ENCODE assay signal across 19 cellular contexts in the genomic region with DNA sequence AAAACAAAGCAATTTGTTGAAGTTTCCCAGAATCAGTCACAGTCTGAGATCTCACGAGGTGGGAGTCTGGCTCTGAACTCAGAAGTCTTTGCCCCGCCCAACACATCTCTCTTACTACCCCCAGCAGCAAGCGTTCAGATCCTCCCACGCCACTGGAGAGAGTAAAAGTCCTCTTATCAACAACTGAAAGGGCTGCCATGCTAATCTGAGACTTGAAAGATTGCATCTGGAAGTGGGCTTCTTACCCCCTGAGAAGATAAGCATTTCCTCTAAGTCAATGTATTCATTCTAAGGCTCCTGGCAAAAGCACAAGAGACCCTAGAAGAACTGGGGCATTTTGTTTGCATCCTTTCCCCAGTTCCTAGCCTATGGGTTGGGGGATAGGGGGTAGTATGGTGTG. TPM values are rescaled to one million over a fixed set of nuclear protein-coding genes. Genes with fewer than 3 reads are reported as not detected.
A peak's percentile ranks its signal among the peaks of the same experiment; 100 is the strongest.
DNase-seq lines count a peak whose midpoint lies in the region; FAIRE-seq and TF ChIP-seq lines count a peak whose summit lies in the region.
"Had no signal": no experiment of that assay in that cellular context is flagged by ENCODE, and none has a peak within 500 bp of the region (broad histone marks: within the 10 kb centered on the region; RNA-seq: fewer than 3 reads in every experiment).

No MANE protein-coding gene starts in this region.

- peak overlapping the region; percentile 74 to 98 for H3K4me2 ChIP-seq in H1 (ENCODE audit: insufficient read depth in 1 of 2, low read depth in 2 of 2, low read length in 2 of 2)

- TF ChIP-seq CTCF in Caco-2 (IDR thresholded peaks at IDR 0.05; ENCODE audit: insufficient read depth in 1 of 2, low read depth in 1 of 2, low read length in 1 of 2, severe bottlenecking in 1 of 2, unreplicated experiment in 1 of 2) (no peak), H1 (IDR thresholded peaks at IDR 0.05; ENCODE audit: control extremely low read depth in 1 of 3, insufficient read depth in 1 of 3, low read depth in 1 of 3, low read length in 3 of 3) (no peak), nephron (IDR thresholded peaks at IDR 0.05; ENCODE audit: unreplicated experiment in 3 of 3) (no peak)

- H2BK12ac ChIP-seq in H1 (ENCODE audit: low read depth, low read length), result no peak overlapping the region

- H3K4me1 ChIP-seq in Caco-2 (no peaks in the 10 kb centered on the region), HUES64 (ENCODE audit: insufficient read depth, low read length) (peaks cover 21% of the 10 kb centered on the region), H1 (replicated peaks in 1 of 4; ENCODE audit: control insufficient read depth in 3 of 4, insufficient read depth in 4 of 4, low read length in 3 of 4) (peaks cover 7 to 24% (median 13%) of the 10 kb centered on the region in 4 experiments)

- 0% methylated on average over 4 of the region's 4 CpGs for WGBS in HUES64
- 5% methylated on average over 4 of the region's 4 CpGs; no CpG with 5 or more reads in 1 of the 2 experiments for WGBS in H1 (ENCODE audit: extremely low coverage in 1 of 2, insufficient coverage in 1 of 2, insufficient read length in 1 of 2, insufficient replicate concordance in 2 of 2, low coverage in 1 of 2, low lambda C conversion rate in 2 of 2, missing lambda C conversion rate in 1 of 2), 2 experiments

- H3K79me2 ChIP-seq in H1 (ENCODE audit: control insufficient read depth in 1 of 2, insufficient read depth in 2 of 2, low read length in 2 of 2), result peaks cover 0 to 54% of the 10 kb centered on the region in 2 experiments; a peak in 2 of 4 replicates

- POLR2A ChIA-PET in Caco-2 (lab: Charles Lee) (no interaction called here), H1 (lab: Charles Lee; ENCODE audit: partially characterized antibody) (interaction anchor here (1.1 to 1.4 kb wide), 2 partner anchors 9 to 217 kb away, joined by 3 to 5 read pairs; no protein-coding TSS in a partner anchor)

- H3K27me3 ChIP-seq in Caco-2 (replicated peaks; ENCODE audit: control insufficient read depth, insufficient read depth, low read length) (no peaks in the 10 kb centered on the region), HUES64 (ENCODE audit: insufficient read depth, low read length) (peaks cover 27% of the 10 kb centered on the region), H1 (replicated peaks in 1 of 4; ENCODE audit: control insufficient read depth in 3 of 4, extremely low read depth in 1 of 4, insufficient read depth in 3 of 4, low read length in 3 of 4) (peaks cover 1 to 14% (median 9%) of the 10 kb centered on the region in 4 experiments; a peak in 6 of 7 replicates)

- H3K23me2 ChIP-seq in H1 (ENCODE audit: low read depth, low read length), result peaks cover 13% of the 10 kb centered on the region

- H3K56ac ChIP-seq in H1 (replicated peaks; ENCODE audit: insufficient read length, low read depth, low read length), result no peak overlapping the region

- FAIRE-seq in H1 (lab: Jason Lieb, UNC) (no peak), H54 (lab: Jason Lieb, UNC) (no peak)

- TF ChIP-seq EP300 in H1 (IDR thresholded peaks at IDR 0.05; ENCODE audit: borderline replicate concordance in 1 of 2, low read depth in 2 of 2, low read length in 2 of 2), result no peak

- H4K5ac ChIP-seq in H1 (ENCODE audit: insufficient read length, low read depth, low read length), result no peak overlapping the region

- DNase-seq in Caco-2, result no peak
- no peak for DNase-seq in H1 (ENCODE audit: low read depth in 1 of 2, low spot score in 2 of 2)
- DNase-seq in H54 (ENCODE audit: insufficient read length, low spot score), result no peak
- no peak for DNase-seq in globus pallidus (ENCODE audit: low spot score)
- DNase-seq in H4 (ENCODE audit: low spot score), result no peak
- DNase-seq: activated CD4-positive, alpha-beta T cell treated with anti-CD3 and anti-CD28 coated beads, Interleukin-2, amount 50 U/mL, for 48 hours; amniotic stem cell; DMS79 treated with DMSO at 0.1 percent for 48 hours; left ventricle myocardium superior; naive B cell; NCI-H1436 treated with DMSO at 0.1 percent for 48 hours; NCI-H446; PC-3; retina had no signal

- TF ChIP-seq RAD21 in H1 (IDR thresholded peaks at IDR 0.05 in 1 of 2, conservative IDR thresholded peaks at IDR 0.05 in 1 of 2; ENCODE audit: low read depth in 2 of 2, low read length in 2 of 2), result no peak

- no peak overlapping the region for H2BK15ac ChIP-seq in H1 (ENCODE audit: low read length)

- TF ChIP-seq POLR2A in H1 (IDR thresholded peaks at IDR 0.05; ENCODE audit: control extremely low read depth in 1 of 2, low read depth in 2 of 2, low read length in 2 of 2), result no peak
- no peak for TF ChIP-seq POLR2A in H54 (IDR thresholded peaks at IDR 0.05; ENCODE audit: low read depth, low read length)

- H3K4me3 ChIP-seq in Caco-2 (ENCODE audit: low read depth, low read length) (no peak overlapping the region), HUES64 (ENCODE audit: low read length) (peak overlapping the region; percentile 91), H1 (ENCODE audit: extremely low read depth in 1 of 4, insufficient read depth in 2 of 4, low read depth in 3 of 4, low read length in 4 of 4) (peak overlapping the region; percentile 2 to 86 (median 40); a peak in 5 of 8 replicates)

- H3K9ac ChIP-seq in HUES64 (ENCODE audit: low read depth, low read length) (no peak overlapping the region), H1 (replicated peaks in 1 of 4; ENCODE audit: extremely low read depth in 1 of 4, low read depth in 3 of 4, low read length in 3 of 4) (no peak overlapping the region)

- no peak overlapping the region for H3K14ac ChIP-seq in H1 (ENCODE audit: insufficient read length)

- peak overlapping the region; percentile 32; the same call in 1 of the 2 replicates for H3K27ac ChIP-seq in HUES64 (ENCODE audit: low read depth, low read length)
- H3K27ac ChIP-seq in H1 (ENCODE audit: low read depth, low read length), result no peak overlapping the region
- H3K27ac ChIP-seq: epithelial cell of prostate had no signal

- H2AK5ac ChIP-seq in H1 (ENCODE audit: low read depth, low read length), result no peak overlapping the region

- no TSS peak for BruUV-seq in Caco-2 (replicated peaks; lab: Mats Ljungman, UMichigan)

- no peak overlapping the region for H2BK20ac ChIP-seq in H1 (ENCODE audit: low read length)

- H3K36me3 ChIP-seq in Caco-2 (ENCODE audit: control insufficient read depth, insufficient read depth, low read length) (no peaks in the 10 kb centered on the region), HUES64 (ENCODE audit: insufficient read depth, low read length) (no peaks in the 10 kb centered on the region), H1 (ENCODE audit: control insufficient read depth in 2 of 4, insufficient read depth in 4 of 4, low read length in 3 of 4) (no peaks in the 10 kb centered on the region; a peak in 1 of 8 replicates)

- peaks cover 7% of the 10 kb centered on the region; the same call in 1 of the 2 replicates for H3K79me1 ChIP-seq in H1 (ENCODE audit: low read depth, low read length)

- H4K8ac ChIP-seq in H1 (ENCODE audit: extremely low read depth, insufficient read depth, low read length), result no peak overlapping the region

- H4K20me1 ChIP-seq in H1 (replicated peaks in 1 of 2; ENCODE audit: control insufficient read depth in 1 of 2, insufficient read depth in 2 of 2, low read length in 2 of 2), result peaks cover 0 to 2% of the 10 kb centered on the region in 2 experiments

- no peaks in the 10 kb centered on the region for H3K9me3 Mint-ChIP-seq in Caco-2 (ENCODE audit: unreplicated experiment)
- no peaks in the 10 kb centered on the region for H3K9me3 Mint-ChIP-seq in nephron
- H3K9me3 Mint-ChIP-seq: activated T-helper 17 cell treated with anti-CD3 and anti-CD28 coated beads, Interleukin-2, amount 50 U/mL, for 72 hours; naive B cell had no signal

- H3K36me3 Mint-ChIP-seq in Caco-2 (ENCODE audit: insufficient read depth, unreplicated experiment), result peaks cover 14% of the 10 kb centered on the region
- H3K36me3 Mint-ChIP-seq in nephron (ENCODE audit: low read depth), result no peaks in the 10 kb centered on the region
- H3K36me3 Mint-ChIP-seq: naive B cell had no signal

- no peak overlapping the region for H2BK120ac ChIP-seq in H1 (replicated peaks; ENCODE audit: low read depth, low read length)

- no peaks in the 10 kb centered on the region for H3K9me3 ChIP-seq in Caco-2
- H3K9me3 ChIP-seq in HUES64 (ENCODE audit: insufficient read depth, low read depth, low read length), result no peaks in the 10 kb centered on the region
- no peaks in the 10 kb centered on the region for H3K9me3 ChIP-seq in H1 (ENCODE audit: insufficient read depth in 2 of 2, low read depth in 1 of 2, low read length in 1 of 2)

- no peak overlapping the region for H4K91ac ChIP-seq in H1 (replicated peaks; ENCODE audit: insufficient read length, low read length)

- no peak overlapping the region for H3K4ac ChIP-seq in H1 (replicated peaks; ENCODE audit: insufficient read length, low read depth, low read length)

- intact Hi-C loops in Caco-2 (cut with micrococcal nuclease; ENCODE audit: unreplicated experiment), result no loop called here

- no peak overlapping the region for H3K27ac Mint-ChIP-seq in Caco-2 (ENCODE audit: unreplicated experiment)
- peak overlapping the region in 2 of 3 experiments; percentile 50 to 82 for H3K27ac Mint-ChIP-seq in nephron
- H3K27ac Mint-ChIP-seq: activated T-helper 17 cell treated with anti-CD3 and anti-CD28 coated beads, Interleukin-2, amount 50 U/mL, for 72 hours had no signal

- CTCF ChIA-PET in Caco-2 (lab: Charles Lee), result interaction anchor here (2.6 kb wide), 1 partner anchor 165 kb away, joined by 18 read pairs; no protein-coding TSS in a partner anchor
- CTCF ChIA-PET in H1 (lab: Charles Lee; ENCODE audit: partially characterized antibody), result interaction anchor here (0.7 to 3.4 kb wide), 3 partner anchors 9 to 169 kb away, joined by 3 to 22 read pairs (median 5); no protein-coding TSS in a partner anchor

- H3K4me3 Mint-ChIP-seq in Caco-2 (ENCODE audit: unreplicated experiment) (peak overlapping the region; percentile 95), nephron (peak overlapping the region; percentile 79 to 84 (median 82))
- H3K4me3 Mint-ChIP-seq: activated T-helper 17 cell treated with anti-CD3 and anti-CD28 coated beads, Interleukin-2, amount 50 U/mL, for 72 hours had no signal

- no peak overlapping the region for H2BK5ac ChIP-seq in H1 (ENCODE audit: low read depth, low read length)

- H2AFZ ChIP-seq in H1 (ENCODE audit: low read length), result no peak overlapping the region

- no peak overlapping the region for H3K18ac ChIP-seq in H1 (ENCODE audit: extremely low read depth, low read length)

- H3K27me3 Mint-ChIP-seq in Caco-2 (ENCODE audit: insufficient read depth, unreplicated experiment) (no peaks in the 10 kb centered on the region), nephron (ENCODE audit: low read depth) (peaks cover 74% of the 10 kb centered on the region)

- peaks cover 27% of the 10 kb centered on the region for H3K4me1 Mint-ChIP-seq in Caco-2 (ENCODE audit: low read depth, unreplicated experiment)
- H3K4me1 Mint-ChIP-seq in nephron, result peaks cover 28% of the 10 kb centered on the region

- no peak overlapping the region for H3K23ac ChIP-seq in H1 (ENCODE audit: insufficient read length)

RNA-seq across cellular contexts. Expression of gene STON2, which starts 34.1 kb away (rescaled TPM):
- total RNA-seq in Caco-2 (2022), result 37.1 and 43.5 TPM in 2 replicates
- polyA plus RNA-seq in HUES64 (2013, experiment 1 of 2), result 18.9 TPM
- 15.3 TPM for polyA plus RNA-seq in HUES64 (2013, experiment 2 of 2)
- 50.0 TPM in 2 replicates for total RNA-seq in H1 (2021; fragmentation: NEBNext Ultra II Directional; extraction: Animal tissue kit (Norgen Biotek cat#: 25700))
- polyA plus RNA-seq in H1 (2011; rRNA removed), result 8.2 and 8.9 TPM in 2 replicates
- 9.2 TPM for polyA plus RNA-seq in H1 (2011; cell fraction: cytosol; rRNA removed)
- polyA plus RNA-seq in H1 (2011; cell fraction: nucleus; rRNA removed), result 17.7 TPM
- 7.4 to 15.0 TPM (median 10.7 TPM) in 4 replicates for polyA plus RNA-seq in H1 (2012, experiment 1 of 2)
- 0.85 TPM for polyA plus RNA-seq in H1 (2012, experiment 2 of 2)
- polyA plus RNA-seq in H1 (2013, experiment 1 of 2), result 12.7 TPM
- 11.8 TPM for polyA plus RNA-seq in H1 (2013, experiment 2 of 2)
- 110 and 154 TPM in 2 replicates for polyA minus RNA-seq in H1 (2011; rRNA and poly(A)+ RNA removed)
- 38.5 TPM for polyA minus RNA-seq in H1 (2011; cell fraction: cytosol; rRNA and poly(A)+ RNA removed)
- polyA minus RNA-seq in H1 (2011; cell fraction: nucleus; rRNA and poly(A)+ RNA removed), result 89.6 TPM
- total RNA-seq in H4 (2014; rRNA removed; shearing (Covaris generic)), result 6.3 and 6.9 TPM in 2 replicates
- polyA plus RNA-seq: BJ had no signal
